ENCODE assay signal across 23 cellular contexts in the genomic region with DNA sequence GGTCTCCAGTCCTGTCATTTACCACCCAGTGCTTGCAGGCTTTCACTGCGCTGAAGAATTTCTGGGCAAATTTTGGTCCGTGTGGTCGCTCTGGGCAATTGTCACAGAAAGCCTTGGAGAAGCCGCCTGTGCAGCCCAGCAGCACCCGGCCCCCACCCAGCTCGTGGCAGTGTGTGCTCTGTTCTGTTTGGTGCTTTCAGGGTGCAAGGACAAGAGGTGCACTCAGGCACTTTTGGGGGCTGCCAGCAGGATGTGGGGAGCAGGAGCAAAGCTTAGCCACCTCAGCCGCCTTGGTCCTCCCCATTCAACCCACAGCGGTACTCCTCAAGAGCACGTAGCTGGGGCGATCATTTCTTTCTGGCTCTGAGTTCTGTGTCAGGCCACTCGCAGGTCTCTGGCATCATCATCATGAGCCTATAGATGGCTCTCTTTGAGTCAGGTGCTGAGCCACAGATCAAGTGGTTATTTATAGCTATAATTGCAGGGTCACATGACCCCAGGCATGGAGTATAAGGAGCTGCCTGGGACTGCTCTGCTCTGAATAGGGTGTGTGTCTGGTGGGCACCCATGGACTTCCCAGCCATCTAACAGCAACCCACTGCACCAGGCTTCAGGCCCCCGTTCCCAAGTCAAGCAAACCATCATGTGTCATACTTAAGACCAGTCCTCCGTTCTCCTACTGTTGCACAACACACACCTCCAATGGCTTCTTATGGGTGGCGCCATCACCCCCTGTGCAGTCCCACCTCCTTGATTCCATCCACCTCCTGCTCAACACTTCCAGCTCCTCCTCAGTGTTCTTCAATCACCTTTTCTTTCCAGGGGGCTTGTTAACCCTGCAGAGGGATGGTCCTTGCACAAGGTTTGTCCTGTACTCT. TPM values are rescaled to one million over a fixed set of nuclear protein-coding genes. Genes with fewer than 3 reads are reported as not detected.
DNase-seq lines count a peak whose midpoint lies in the region; ATAC-seq and TF ChIP-seq lines count a peak whose summit lies in the region.
"Had no signal": no experiment of that assay in that cellular context is flagged by ENCODE, and none has a peak within 500 bp of the region (broad histone marks: within the 10 kb centered on the region; RNA-seq: fewer than 3 reads in every experiment).

No MANE protein-coding gene starts in this region.

- no peaks in the 10 kb centered on the region for H3K36me3 ChIP-seq in upper lobe of right lung
- H3K36me3 ChIP-seq: HAP-1 had no signal

- DNase-seq in activated CD8-positive, alpha-beta T cell treated with anti-CD3 and anti-CD28 coated beads, Interleukin-2, amount 10 ng/mL, durations not matched to agents 7 days and 5 days, result no peak
- no peak for DNase-seq in activated CD8-positive, alpha-beta T cell treated with anti-CD3 and anti-CD28 coated beads for 36 hours
- DNase-seq in left ventricle myocardium superior, result no peak
- DNase-seq in cardiac septum (ENCODE audit: low spot score), result no peak
- no peak for DNase-seq in nephron progenitor cell
- DNase-seq in upper lobe of right lung, result peak; percentile 42
- DNase-seq in DMS53 (lab: John Stamatoyannopoulos, UW), result no peak
- DNase-seq in stimulated activated naive CD4-positive, alpha-beta T cell (lab: John Stamatoyannopoulos, UW), result no peak
- DNase-seq: Caco-2; CD4-positive, CD25-positive, alpha-beta regulatory T cell; DMS153; GF-D8; GM23248; Karpas-422; NCI-H1436; NCI-H2029 treated with DMSO at 0.1 percent for 48 hours; NCI-H446 treated with DMSO at 0.1 percent for 48 hours; NCI-H69 had no signal

- no peaks in the 10 kb centered on the region for H3K9me3 ChIP-seq in upper lobe of right lung
- H3K9me3 ChIP-seq: Caco-2, HAP-1 had no signal

- no peak overlapping the region for H3K27ac ChIP-seq in upper lobe of right lung
- H3K27ac ChIP-seq: GM23248, HL-60 had no signal

- CTCF ChIA-PET in activated CD8-positive, alpha-beta T cell treated with anti-CD3 and anti-CD28 coated beads, Interleukin-2, amount 10 ng/mL, durations not matched to agents 7 days and 5 days (lab: Charles Lee), result interaction anchor here (0.9 to 1.0 kb wide), 2 partner anchors 53 to 68 kb away, joined by 3 read pairs; no protein-coding TSS in a partner anchor
- CTCF ChIA-PET in activated CD8-positive, alpha-beta T cell treated with anti-CD3 and anti-CD28 coated beads for 36 hours (lab: Charles Lee), result interaction anchor here (0.6 to 1.9 kb wide), 3 partner anchors 53 to 166 kb away, joined by 3 to 9 read pairs (median 4); no protein-coding TSS in a partner anchor

- peaks cover 15% of the 10 kb centered on the region for H3K4me1 ChIP-seq in upper lobe of right lung
- H3K4me1 ChIP-seq: HAP-1 had no signal

- H3K27ac Mint-ChIP-seq in activated CD8-positive, alpha-beta T cell treated with anti-CD3 and anti-CD28 coated beads, Interleukin-2, amount 10 ng/mL, durations not matched to agents 7 days and 5 days, result no peak overlapping the region
- H3K27ac Mint-ChIP-seq in activated CD8-positive, alpha-beta T cell treated with anti-CD3 and anti-CD28 coated beads for 36 hours, result no peak overlapping the region
- H3K27ac Mint-ChIP-seq in nephron progenitor cell, result peak overlapping the region; percentile 93
- H3K27ac Mint-ChIP-seq: B cell had no signal

- POLR2A ChIA-PET in activated CD8-positive, alpha-beta T cell treated with anti-CD3 and anti-CD28 coated beads, Interleukin-2, amount 10 ng/mL, durations not matched to agents 7 days and 5 days (lab: Charles Lee), result no interaction called here
- POLR2A ChIA-PET in activated CD8-positive, alpha-beta T cell treated with anti-CD3 and anti-CD28 coated beads for 36 hours (lab: Charles Lee), result interaction anchor here (0.8 kb wide), 1 partner anchor 42 kb away, joined by 3 read pairs; no protein-coding TSS in a partner anchor

- no peak for TF ChIP-seq CTCF in activated CD8-positive, alpha-beta T cell treated with anti-CD3 and anti-CD28 coated beads for 36 hours (IDR thresholded peaks at IDR 0.05)
- TF ChIP-seq CTCF in nephron progenitor cell (IDR thresholded peaks at IDR 0.05) (no peak), upper lobe of right lung (IDR thresholded peaks at IDR 0.05) (no peak)

- H3K4me3 Mint-ChIP-seq in activated CD8-positive, alpha-beta T cell treated with anti-CD3 and anti-CD28 coated beads, Interleukin-2, amount 10 ng/mL, durations not matched to agents 7 days and 5 days, result no peak overlapping the region
- no peak overlapping the region for H3K4me3 Mint-ChIP-seq in activated CD8-positive, alpha-beta T cell treated with anti-CD3 and anti-CD28 coated beads for 36 hours
- no peak overlapping the region for H3K4me3 Mint-ChIP-seq in nephron progenitor cell
- H3K4me3 Mint-ChIP-seq: B cell; CD4-positive, CD25-positive, alpha-beta regulatory T cell had no signal

- peaks cover 2% of the 10 kb centered on the region for H3K27me3 Mint-ChIP-seq in activated CD8-positive, alpha-beta T cell treated with anti-CD3 and anti-CD28 coated beads, Interleukin-2, amount 10 ng/mL, durations not matched to agents 7 days and 5 days (ENCODE audit: low read depth)
- H3K27me3 Mint-ChIP-seq in activated CD8-positive, alpha-beta T cell treated with anti-CD3 and anti-CD28 coated beads for 36 hours, result peaks cover 4% of the 10 kb centered on the region
- peaks cover 5% of the 10 kb centered on the region for H3K27me3 Mint-ChIP-seq in nephron progenitor cell (ENCODE audit: low read depth, poor library complexity)

- intact Hi-C loops in activated CD8-positive, alpha-beta T cell treated with anti-CD3 and anti-CD28 coated beads for 36 hours (cut with micrococcal nuclease), result no loop called here
- intact Hi-C loops in left ventricle myocardium superior (cut with micrococcal nuclease) (no loop called here), cardiac septum (cut with DNase I) (no loop called here), upper lobe of right lung (cut with DNase I) (no loop called here)

- H3K4me1 Mint-ChIP-seq in activated CD8-positive, alpha-beta T cell treated with anti-CD3 and anti-CD28 coated beads, Interleukin-2, amount 10 ng/mL, durations not matched to agents 7 days and 5 days (ENCODE audit: low read depth), result no peaks in the 10 kb centered on the region
- H3K4me1 Mint-ChIP-seq in activated CD8-positive, alpha-beta T cell treated with anti-CD3 and anti-CD28 coated beads for 36 hours (ENCODE audit: low read depth), result no peaks in the 10 kb centered on the region
- peaks cover 6% of the 10 kb centered on the region for H3K4me1 Mint-ChIP-seq in nephron progenitor cell
- H3K4me1 Mint-ChIP-seq: B cell had no signal

- H3K27me3 ChIP-seq in upper lobe of right lung, result no peaks in the 10 kb centered on the region

- H3K4me3 ChIP-seq in upper lobe of right lung, result no peak overlapping the region
- H3K4me3 ChIP-seq: GM23248, HAP-1 had no signal

- no peaks in the 10 kb centered on the region for H3K36me3 Mint-ChIP-seq in activated CD8-positive, alpha-beta T cell treated with anti-CD3 and anti-CD28 coated beads, Interleukin-2, amount 10 ng/mL, durations not matched to agents 7 days and 5 days (ENCODE audit: low read depth)
- no peaks in the 10 kb centered on the region for H3K36me3 Mint-ChIP-seq in activated CD8-positive, alpha-beta T cell treated with anti-CD3 and anti-CD28 coated beads for 36 hours (ENCODE audit: low read depth)
- H3K36me3 Mint-ChIP-seq in nephron progenitor cell (ENCODE audit: low read depth), result no peaks in the 10 kb centered on the region
- H3K36me3 Mint-ChIP-seq: CD4-positive, CD25-positive, alpha-beta regulatory T cell had no signal

- H3K9me3 Mint-ChIP-seq in activated CD8-positive, alpha-beta T cell treated with anti-CD3 and anti-CD28 coated beads, Interleukin-2, amount 10 ng/mL, durations not matched to agents 7 days and 5 days (ENCODE audit: insufficient read depth), result no peaks in the 10 kb centered on the region
- H3K9me3 Mint-ChIP-seq in activated CD8-positive, alpha-beta T cell treated with anti-CD3 and anti-CD28 coated beads for 36 hours, result no peaks in the 10 kb centered on the region
- H3K9me3 Mint-ChIP-seq in nephron progenitor cell, result no peaks in the 10 kb centered on the region

- peak; percentile 23 for ATAC-seq in activated CD8-positive, alpha-beta T cell treated with anti-CD3 and anti-CD28 coated beads, Interleukin-2, amount 10 ng/mL, durations not matched to agents 7 days and 5 days
- ATAC-seq in activated CD8-positive, alpha-beta T cell treated with anti-CD3 and anti-CD28 coated beads for 36 hours, result no peak
- ATAC-seq in left ventricle myocardium superior (peak; percentile 60), upper lobe of right lung (no peak)
- ATAC-seq: Panc1 had no signal

RNA-seq across cellular contexts. Expression of gene TENT5C, which starts 18.1 kb away (rescaled TPM):
- 10 to 100 TPM; 20.7 to 20.8 TPM for total RNA-seq in activated CD8-positive, alpha-beta T cell treated with anti-CD3 and anti-CD28 coated beads, Interleukin-2, amount 10 ng/mL, durations not matched to agents 7 days and 5 days
- 10 to 100 TPM; 13.1 to 13.6 TPM for total RNA-seq in activated CD8-positive, alpha-beta T cell treated with anti-CD3 and anti-CD28 coated beads for 36 hours
- total RNA-seq in left ventricle myocardium superior, result 16.7 TPM
- 7.4 TPM for total RNA-seq in cardiac septum
- total RNA-seq in upper lobe of right lung, result 13.7 TPM
- total RNA-seq: GM23248, MCF 10A had no signal

Comparison
In these comparisons a context has a peak if more than half of its experiments do, and no peak if none do; other contexts are left out.
1. ATAC-seq: peak in activated CD8-positive, alpha-beta T cell treated with anti-CD3 and anti-CD28 coated beads, Interleukin-2, amount 10 ng/mL, durations not matched to agents 7 days and 5 days (single experiment) and left ventricle myocardium superior (single experiment); none in activated CD8-positive, alpha-beta T cell treated with anti-CD3 and anti-CD28 coated beads for 36 hours (single experiment) and upper lobe of right lung (single experiment).